ENCODE assay signal across 3 cellular contexts in the genomic region with DNA sequence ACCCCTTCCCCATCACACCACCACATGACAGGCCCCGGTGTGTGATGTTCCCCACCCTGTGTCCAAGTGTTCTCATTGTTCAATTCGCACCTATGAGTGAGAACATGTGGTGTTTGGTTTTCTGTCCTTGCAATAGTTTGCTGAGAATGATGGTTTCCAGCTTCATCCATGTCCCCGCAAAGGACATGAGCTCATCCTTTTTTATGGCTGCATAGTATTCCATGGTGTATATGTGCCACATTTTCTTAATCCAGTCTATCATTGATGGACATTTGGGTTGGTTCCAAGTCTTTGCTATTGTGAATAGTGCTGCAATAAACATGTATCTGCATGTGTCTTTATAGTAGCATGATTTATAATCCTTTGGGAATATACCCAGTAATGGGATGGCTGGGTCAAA.
DNase-seq lines count a peak whose midpoint lies in the region; ATAC-seq, FAIRE-seq and TF ChIP-seq lines count a peak whose summit lies in the region.
"Not testable (repeated sequence)": the region's sequence is repeated elsewhere in the genome, so short reads cannot be mapped to it uniquely, and the experiment has no call there.

No MANE protein-coding gene starts in this region.

- H3K4me3 Mint-ChIP-seq in central memory CD8-positive, alpha-beta T cell, result not testable (repeated sequence)
- H3K4me3 Mint-ChIP-seq in endothelial cell (ENCODE audit: unreplicated experiment), result peak overlapping the region; percentile 80

- DNase-seq in K562 (ENCODE audit: extremely low read depth in 1 of 4, low spot score in 3 of 4); central memory CD8-positive, alpha-beta T cell (ENCODE audit: low spot score in 2 of 2); endothelial cell (ENCODE audit: low spot score): not testable (repeated sequence)

- ATAC-seq in K562; central memory CD8-positive, alpha-beta T cell (replicated peaks; ENCODE audit: extremely low read depth, poor library complexity, severe bottlenecking): not testable (repeated sequence)

- TF ChIP-seq POLR2A in K562 (conservative IDR thresholded peaks at IDR 0.05), result not testable (repeated sequence)

- not testable (repeated sequence) for H3K9ac ChIP-seq in K562 (ENCODE audit: insufficient read depth in 1 of 2, low read depth in 2 of 2, low read length in 2 of 2)

- H3K27me3 ChIP-seq in K562 (ENCODE audit: control insufficient read depth in 2 of 2, insufficient read depth in 2 of 2, low read length in 2 of 2), result not testable (repeated sequence)

- POLR2A ChIA-PET in K562 (lab: Yijun Ruan, JAX), result not testable (repeated sequence)

- not testable (repeated sequence) for FAIRE-seq in K562 (lab: Jason Lieb, UNC)

- not testable (repeated sequence) for TF ChIP-seq CTCF in K562 (IDR thresholded peaks at IDR 0.05 in 2 of 3, conservative IDR thresholded peaks at IDR 0.05 in 1 of 3; ENCODE audit: insufficient read depth in 2 of 3, low read depth in 1 of 3, low read length in 3 of 3); endothelial cell (IDR thresholded peaks at IDR 0.05; ENCODE audit: unreplicated experiment)

- TF ChIP-seq EP300 in K562 (IDR thresholded peaks at IDR 0.05; ENCODE audit: low read length), result not testable (repeated sequence)

- H3K79me2 ChIP-seq in K562 (ENCODE audit: control insufficient read depth, insufficient read depth, low read length), result not testable (repeated sequence)

- not testable (repeated sequence) for H4K20me1 ChIP-seq in K562 (replicated peaks; ENCODE audit: control insufficient read depth, insufficient read depth, low read length)

- not testable (repeated sequence) for H3K9me1 ChIP-seq in K562 (ENCODE audit: control insufficient read depth, insufficient read depth, low read length)

- peak overlapping the region; percentile 37 for H3K27ac Mint-ChIP-seq in central memory CD8-positive, alpha-beta T cell (ENCODE audit: low read depth)
- not testable (repeated sequence) for H3K27ac Mint-ChIP-seq in endothelial cell (ENCODE audit: unreplicated experiment)

- CTCF ChIA-PET in K562 (lab: Yijun Ruan, JAX; ENCODE audit: low intra/inter-chr PET ratio), result not testable (repeated sequence)

- not testable (repeated sequence) for H3K9me3 ChIP-seq in K562 (replicated peaks; ENCODE audit: control insufficient read depth, insufficient read depth, low read depth, low read length)

- not testable (repeated sequence) for H3K4me2 ChIP-seq in K562 (ENCODE audit: insufficient read depth, low read length)

- not testable (repeated sequence) for H3K4me1 ChIP-seq in K562 (replicated peaks in 1 of 2; ENCODE audit: control insufficient read depth in 2 of 2, insufficient read depth in 2 of 2, low read length in 2 of 2)

- peaks cover 17% of the 10 kb centered on the region for H3K9me3 Mint-ChIP-seq in central memory CD8-positive, alpha-beta T cell
- H3K9me3 Mint-ChIP-seq in endothelial cell (ENCODE audit: unreplicated experiment), result peaks cover 24% of the 10 kb centered on the region

- peaks cover 24% of the 10 kb centered on the region for H3K4me1 Mint-ChIP-seq in central memory CD8-positive, alpha-beta T cell
- peaks cover 13% of the 10 kb centered on the region for H3K4me1 Mint-ChIP-seq in endothelial cell (ENCODE audit: unreplicated experiment)

- not testable (repeated sequence) for H3K27ac ChIP-seq in K562 (ENCODE audit: extremely low read depth, low read depth, low read length)

- in situ Hi-C loops in K562 (cut with MboI), result not testable (repeated sequence)

- peaks cover 16% of the 10 kb centered on the region for H3K36me3 ChIP-seq in K562 (ENCODE audit: control insufficient read depth, insufficient read depth, low read length)

- BruUV-seq in K562 (replicated peaks; lab: Mats Ljungman, UMichigan), result not testable (repeated sequence)

- not testable (repeated sequence) for H3K27me3 Mint-ChIP-seq in central memory CD8-positive, alpha-beta T cell; endothelial cell (ENCODE audit: unreplicated experiment)

- TF ChIP-seq RAD21 in K562 (CRISPR knock-in tag; conservative IDR thresholded peaks at IDR 0.05 in 1 of 2, IDR thresholded peaks at IDR 0.05 in 1 of 2), result not testable (repeated sequence)

- 100% methylated on average over 2 of the region's 3 CpGs for WGBS in K562 (ENCODE audit: insufficient coverage, low coverage, missing lambda C conversion rate)

- H3K36me3 Mint-ChIP-seq in central memory CD8-positive, alpha-beta T cell (ENCODE audit: insufficient read depth), result not testable (repeated sequence)
- H3K36me3 Mint-ChIP-seq in endothelial cell (ENCODE audit: low read depth, unreplicated experiment), result peaks cover 63% of the 10 kb centered on the region

- intact Hi-C loops in K562 (cut with micrococcal nuclease), result not testable (repeated sequence)

- H2AFZ ChIP-seq in K562 (ENCODE audit: low read depth, low read length), result not testable (repeated sequence)

- H3K4me3 ChIP-seq in K562, result not testable (repeated sequence)

TF ChIP-seq in K562, 482 proteins besides CTCF, POLR2A, EP300 and RAD21:
- TF ChIP-seq ZNF146 (CRISPR knock-in tag; IDR thresholded peaks at IDR 0.05; ENCODE audit: unreplicated experiment), result peak; percentile 65
- TF ChIP-seq BCOR (IDR thresholded peaks at IDR 0.05), result peak; percentile 52; the same call in 1 of the 2 replicates
